In the genomic region with DNA sequence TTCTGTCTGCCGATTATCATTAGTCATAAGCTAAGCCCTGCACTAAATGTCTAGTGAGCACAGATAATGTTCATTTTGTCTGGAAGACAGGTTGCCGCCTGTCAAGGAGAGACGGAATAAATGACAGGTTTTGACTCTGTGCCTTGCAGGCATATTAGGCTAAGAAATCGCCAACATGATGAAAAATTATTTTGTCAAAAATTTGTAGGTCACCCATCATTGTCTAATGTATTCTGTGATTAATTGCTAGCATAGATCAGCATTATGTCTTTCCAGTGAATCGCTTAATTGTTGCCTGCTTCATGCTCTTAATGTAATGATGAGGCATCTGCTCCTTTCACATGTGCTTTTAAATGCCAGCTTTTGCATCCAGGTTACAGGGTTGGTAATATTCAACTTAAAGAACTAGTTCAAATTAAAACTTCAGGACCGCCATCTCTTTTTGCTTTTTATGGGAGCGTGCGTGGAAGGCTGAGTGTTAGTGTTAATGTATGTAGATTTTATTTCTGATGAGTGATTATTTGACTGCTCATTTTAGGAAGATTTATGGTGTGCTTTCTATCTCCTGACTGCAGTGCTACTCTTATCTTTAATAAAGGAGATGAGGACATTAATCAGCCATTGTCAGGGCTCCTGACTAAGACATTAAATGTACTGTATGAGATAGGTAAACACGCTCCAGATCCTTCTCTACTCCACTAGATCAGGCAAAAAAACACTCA, we compare ENCODE assay signal across 25 cellular contexts.
DNase-seq lines count a peak whose midpoint lies in the region; ATAC-seq and TF ChIP-seq lines count a peak whose summit lies in the region.
"Had no signal": no experiment of that assay in that cellular context is flagged by ENCODE, and none has a peak within 500 bp of the region (broad histone marks: within the 10 kb centered on the region; RNA-seq: fewer than 3 reads in every experiment).

No MANE protein-coding gene starts in this region.

- H3F3A ChIP-seq in SK-N-SH (replicated peaks; ENCODE audit: insufficient read depth) = peaks cover 8% of the 10 kb centered on the region
- H3F3A ChIP-seq in neural cell (ENCODE audit: insufficient read depth, low read length, poor library complexity, severe bottlenecking) = peaks cover 9% of the 10 kb centered on the region

- H3K36me3 ChIP-seq in HEK293 (ENCODE audit: control insufficient read depth in 2 of 2, insufficient read depth in 1 of 2, low read length in 2 of 2) (no peaks in the 10 kb centered on the region), SK-N-SH (replicated peaks in 1 of 2; ENCODE audit: control insufficient read depth in 1 of 2, insufficient read depth in 2 of 2, low read length in 1 of 2) (no peaks in the 10 kb centered on the region), neural cell (ENCODE audit: insufficient read depth, low read length) (no peaks in the 10 kb centered on the region)
- H3K36me3 ChIP-seq: lower lobe of right lung, neural progenitor cell, tibial nerve had no signal

- no peaks in the 10 kb centered on the region for H3K4me1 Mint-ChIP-seq in natural killer cell
- H3K4me1 Mint-ChIP-seq: activated naive CD8-positive, alpha-beta T cell treated with anti-CD3 and anti-CD28 coated beads for 36 hours; CD4-positive, CD25-positive, alpha-beta regulatory T cell; central memory CD8-positive, alpha-beta T cell; neural progenitor cell; stimulated activated naive CD8-positive, alpha-beta T cell treated with anti-CD3 and anti-CD28 coated beads, Interleukin-15, amount 100 ng/mL, for 72 hours had no signal

- no peaks in the 10 kb centered on the region for H3K79me2 ChIP-seq in SK-N-SH (ENCODE audit: insufficient read depth)
- H3K79me2 ChIP-seq in neural cell (replicated peaks; ENCODE audit: insufficient read depth, low read length) = no peaks in the 10 kb centered on the region

- no peaks in the 10 kb centered on the region for H3K27me3 ChIP-seq in SK-N-SH (ENCODE audit: insufficient read depth)
- no peaks in the 10 kb centered on the region for H3K27me3 ChIP-seq in neural cell (ENCODE audit: insufficient read depth, low read depth, low read length)
- H3K27me3 ChIP-seq: neural progenitor cell, tibial nerve had no signal

- H3K4me1 ChIP-seq in HEK293 (ENCODE audit: control insufficient read depth, insufficient read depth, low read length) = 0 out of 2 replicates have a peak, but pooled peaks cover 2% of the 10 kb centered on the region
- H3K4me1 ChIP-seq in SK-N-SH (ENCODE audit: control insufficient read depth in 1 of 2, insufficient read depth in 2 of 2, low read depth in 1 of 2, low read length in 1 of 2) = peaks cover 3 to 40% of the 10 kb centered on the region in 2 experiments; a peak in 2 of 4 replicates
- H3K4me1 ChIP-seq: lower lobe of right lung, neural progenitor cell, tibial nerve had no signal

- no peaks in the 10 kb centered on the region for H3K27me3 Mint-ChIP-seq in natural killer cell (ENCODE audit: low read depth in 2 of 2)
- H3K27me3 Mint-ChIP-seq: CD4-positive, CD25-positive, alpha-beta regulatory T cell; central memory CD8-positive, alpha-beta T cell; stimulated activated naive CD8-positive, alpha-beta T cell treated with anti-CD3 and anti-CD28 coated beads, Interleukin-15, amount 100 ng/mL, for 72 hours had no signal

- no peak overlapping the region for H3K27ac Mint-ChIP-seq in natural killer cell
- H3K27ac Mint-ChIP-seq: activated CD8-positive, alpha-beta T cell treated with anti-CD3 and anti-CD28 coated beads, Interleukin-2, amount 10 ng/mL, durations not matched to agents 7 days and 5 days; activated naive CD8-positive, alpha-beta T cell treated with anti-CD3 and anti-CD28 coated beads for 36 hours; CD4-positive, CD25-positive, alpha-beta regulatory T cell; neural progenitor cell; stimulated activated naive CD8-positive, alpha-beta T cell treated with anti-CD3 and anti-CD28 coated beads, Interleukin-15, amount 100 ng/mL, for 72 hours had no signal

- POLR2A ChIA-PET in HEK293 (lab: Yijun Ruan, JAX) (no interaction called here), SK-N-SH (lab: Yijun Ruan, JAX) (interaction anchor here (0.7 to 2.5 kb wide), 11 partner anchors 12 to 669 kb away, joined by 3 to 26 read pairs (median 5); partner anchors contain the start of gene MEIS2)

- H3K4me3 ChIP-seq in HEK293 (ENCODE audit: low read depth, low read length) (no peak overlapping the region), SK-N-SH (ENCODE audit: low read depth in 2 of 2, low read length in 1 of 2) (peak overlapping the region; percentile 11 to 35; a peak in 2 of 4 replicates), neural cell (ENCODE audit: low read length) (peak overlapping the region; percentile 25)
- H3K4me3 ChIP-seq: GM23248, lower lobe of right lung, neural progenitor cell, tibial nerve had no signal

- H3K4me2 ChIP-seq in SK-N-SH (peak overlapping the region; percentile 14; the same call in 1 of the 2 replicates), neural cell (ENCODE audit: low read length) (peak overlapping the region; percentile 11)
- H3K4me2 ChIP-seq: neural progenitor cell had no signal

- TF ChIP-seq CTCF in HEK293 (tag by site-specific recombination; IDR thresholded peaks at IDR 0.05) = no peak
- no peak for TF ChIP-seq CTCF in SK-N-SH (IDR thresholded peaks at IDR 0.05)
- no peak for TF ChIP-seq CTCF in neural cell (IDR thresholded peaks at IDR 0.05; ENCODE audit: poor library complexity, severe bottlenecking)
- no peak for TF ChIP-seq CTCF in natural killer cell (IDR thresholded peaks at IDR 0.05)

- H4K20me1 ChIP-seq in SK-N-SH (ENCODE audit: insufficient read depth) = no peaks in the 10 kb centered on the region
- H4K20me1 ChIP-seq in neural cell (ENCODE audit: insufficient read depth) = no peaks in the 10 kb centered on the region

- H2AFZ ChIP-seq in SK-N-SH (ENCODE audit: low read depth) (peak overlapping the region; percentile 71; the same call in 1 of the 2 replicates), neural cell (ENCODE audit: low read depth, low read length) (no peak overlapping the region)
- H2AFZ ChIP-seq: GM23248, neural progenitor cell had no signal

- 17% methylated on average over 9 of the region's 9 CpGs for WGBS in SK-N-SH (ENCODE audit: low lambda C conversion rate)

- CTCF ChIA-PET in HEK293 (lab: Yijun Ruan, JAX) (no interaction called here), SK-N-SH (lab: Yijun Ruan, JAX) (interaction anchor here (0.7 to 5.6 kb wide), 14 partner anchors 10 to 672 kb away, joined by 3 to 42 read pairs (median 3); no protein-coding TSS in a partner anchor)

- H3K9me3 ChIP-seq in HEK293 (ENCODE audit: control insufficient read depth, insufficient read depth, low read depth, low read length) (no peaks in the 10 kb centered on the region), SK-N-SH (no peaks in the 10 kb centered on the region), neural cell (ENCODE audit: low read length) (no peaks in the 10 kb centered on the region)
- H3K9me3 ChIP-seq: lower lobe of right lung had no signal

- DNase-seq in NCI-H1436 treated with DMSO at 0.1 percent for 48 hours (lab: John Stamatoyannopoulos, UW) (peak; percentile 78), SK-N-SH (peak; percentile 18), natural killer cell (no peak)
- DNase-seq: activated CD4-positive, alpha-beta T cell treated with anti-CD3 and anti-CD28 coated beads for 1 hour; activated CD8-positive, alpha-beta T cell treated with anti-CD3 and anti-CD28 coated beads, Interleukin-2, amount 10 ng/mL, durations not matched to agents 7 days and 5 days; activated effector memory CD4-positive, alpha-beta T cell treated with Interleukin-2 at 50 U/mL for 16 hours; activated naive CD8-positive, alpha-beta T cell treated with anti-CD3 and anti-CD28 coated beads for 36 hours; activated T-cell treated with anti-CD3 and anti-CD28 coated beads for 4 hours; CD4-positive, CD25-positive, alpha-beta regulatory T cell; dermis blood vessel endothelial cell; GM23248; kidney; lower lobe of right lung; posterior cingulate gyrus; SIG-M5; stimulated activated naive CD8-positive, alpha-beta T cell treated with anti-CD3 and anti-CD28 coated beads, Interleukin-15, amount 100 ng/mL, for 72 hours; T-helper 1 cell had no signal

- intact Hi-C loops in natural killer cell (cut with micrococcal nuclease) = no loop called here

- H3K9me2 ChIP-seq in SK-N-SH (no peaks in the 10 kb centered on the region), neural cell (ENCODE audit: insufficient read depth, low read length) (no peaks in the 10 kb centered on the region)

- TF ChIP-seq RAD21 in SK-N-SH (IDR thresholded peaks at IDR 0.05; ENCODE audit: low read length) (peak; percentile 12; the same call in 1 of the 2 replicates), neural cell (conservative IDR thresholded peaks at IDR 0.05) (peak; percentile 23)

- ATAC-seq in HG03469 (IDR thresholded peaks at IDR 0.05; ENCODE audit: unreplicated experiment) = no peak
- no peak for ATAC-seq in natural killer cell
- ATAC-seq in GM21423 (IDR thresholded peaks at IDR 0.05; ENCODE audit: unreplicated experiment) = no peak
- ATAC-seq: activated CD8-positive, alpha-beta T cell treated with anti-CD3 and anti-CD28 coated beads, Interleukin-2, amount 10 ng/mL, durations not matched to agents 7 days and 5 days; lower lobe of right lung; Panc1; stimulated activated naive CD8-positive, alpha-beta T cell treated with anti-CD3 and anti-CD28 coated beads, Interleukin-15, amount 100 ng/mL, for 72 hours had no signal

- H3K9ac ChIP-seq in SK-N-SH (no peak overlapping the region), neural cell (ENCODE audit: low read length) (peak overlapping the region; percentile 19)
- H3K9ac ChIP-seq: GM23248, neural progenitor cell had no signal

- TF ChIP-seq EP300 in SK-N-SH (IDR thresholded peaks at IDR 0.05; ENCODE audit: borderline replicate concordance in 1 of 2, low read depth in 1 of 2, low read length in 1 of 2) (peak; percentile 19 to 97), neural cell (conservative IDR thresholded peaks at IDR 0.05; ENCODE audit: poor library complexity, severe bottlenecking) (peak; percentile 97)

- no peak overlapping the region for H3K4me3 Mint-ChIP-seq in natural killer cell
- H3K4me3 Mint-ChIP-seq: activated CD8-positive, alpha-beta T cell treated with anti-CD3 and anti-CD28 coated beads, Interleukin-2, amount 10 ng/mL, durations not matched to agents 7 days and 5 days; activated naive CD8-positive, alpha-beta T cell treated with anti-CD3 and anti-CD28 coated beads for 36 hours; CD4-positive, CD25-positive, alpha-beta regulatory T cell; central memory CD8-positive, alpha-beta T cell; neural progenitor cell; stimulated activated naive CD8-positive, alpha-beta T cell treated with anti-CD3 and anti-CD28 coated beads, Interleukin-15, amount 100 ng/mL, for 72 hours had no signal

- H3K27ac ChIP-seq in HEK293 (ENCODE audit: extremely low read depth, low read depth, low read length) (no peak overlapping the region), SK-N-SH (ENCODE audit: low read depth in 2 of 2, low read length in 1 of 2) (peak overlapping the region; percentile 36 to 100; a peak in 3 of 4 replicates), neural cell (ENCODE audit: low read length) (peak overlapping the region; percentile 89)
- H3K27ac ChIP-seq: GM23248, lower lobe of right lung, neural progenitor cell, tibial nerve had no signal

- H3K9me3 Mint-ChIP-seq in natural killer cell = peaks cover 0 to 9% of the 10 kb centered on the region in 2 donors
- H3K9me3 Mint-ChIP-seq: activated naive CD8-positive, alpha-beta T cell treated with anti-CD3 and anti-CD28 coated beads for 36 hours; central memory CD8-positive, alpha-beta T cell; neural progenitor cell; stimulated activated naive CD8-positive, alpha-beta T cell treated with anti-CD3 and anti-CD28 coated beads, Interleukin-15, amount 100 ng/mL, for 72 hours had no signal

- no peaks in the 10 kb centered on the region for H3K36me3 Mint-ChIP-seq in natural killer cell
- H3K36me3 Mint-ChIP-seq: activated naive CD8-positive, alpha-beta T cell treated with anti-CD3 and anti-CD28 coated beads for 36 hours; CD4-positive, CD25-positive, alpha-beta regulatory T cell; neural progenitor cell had no signal

Comparison
In these comparisons a context has a peak if more than half of its experiments do, and no peak if none do; other contexts are left out.
1. Of the 4 proteins assayed by ChIP-seq in both HEK293 and SK-N-SH: peak only in HEK293: none; only in SK-N-SH: PBX3; in both: none; in neither: 3.